8 cellular contexts compared by ENCODE assay signal in genomic region chr19:11849264-11849615, GRCh38. TPM values are rescaled to one million over a fixed set of nuclear protein-coding genes. Genes with fewer than 3 reads are reported as not detected.
DNase-seq lines count a peak whose midpoint lies in the region; ATAC-seq, FAIRE-seq and TF ChIP-seq lines count a peak whose summit lies in the region.

No MANE protein-coding gene starts in this region.

- 7 to 13% methylated on average over 8 of the region's 8 CpGs for WGBS in aorta, 2 donors

- peak overlapping the region; percentile 82 for H3K9ac ChIP-seq in Karpas-422 (ENCODE audit: low read length)

- peaks cover 19% of the 10 kb centered on the region for H3K4me1 ChIP-seq in Karpas-422 (ENCODE audit: low read length)
- H3K4me1 ChIP-seq in mucosa of descending colon (ENCODE audit: low read depth) = peaks cover 7% of the 10 kb centered on the region
- H3K4me1 ChIP-seq in aorta (ENCODE audit: control insufficient read depth in 1 of 2, insufficient read depth in 2 of 2, low read length in 2 of 2) = no peaks in the 10 kb centered on the region

- intact Hi-C loops in mucosa of descending colon (cut with DNase I, micrococcal nuclease) = no loop called here
- intact Hi-C loops in aorta (cut with DNase I) = no loop called here

- H2AFZ ChIP-seq in Karpas-422 (ENCODE audit: low read length) = peak overlapping the region; percentile 99; the same call in 1 of the 2 replicates

- H3K27me3 ChIP-seq in Karpas-422 (ENCODE audit: low read length) (no peaks in the 10 kb centered on the region), bronchial epithelial cell (ENCODE audit: control insufficient read depth, insufficient read depth, low read length) (no peaks in the 10 kb centered on the region), aorta (ENCODE audit: control insufficient read depth in 1 of 2, insufficient read depth in 2 of 2, low read length in 1 of 2) (no peaks in the 10 kb centered on the region)

- ATAC-seq in GM18873 (IDR thresholded peaks at IDR 0.05; ENCODE audit: low FRiP score, unreplicated experiment) = peak; percentile 28
- peak; percentile 26 for ATAC-seq in mucosa of descending colon
- ATAC-seq in aorta (ENCODE audit: low FRiP score) = no peak

- H4K20me1 ChIP-seq in Karpas-422 (ENCODE audit: insufficient read depth, low read depth, low read length) = no peaks in the 10 kb centered on the region

- H3K4me2 ChIP-seq in Karpas-422 (ENCODE audit: low read depth, low read length, poor library complexity, severe bottlenecking) = peak overlapping the region; percentile 95

- H3K79me2 ChIP-seq in Karpas-422 (ENCODE audit: low read length) = peaks cover 49% of the 10 kb centered on the region

- H3K9me2 ChIP-seq in Karpas-422 (replicated peaks; ENCODE audit: insufficient read depth, low read length) = no peaks in the 10 kb centered on the region

- H3K9me3 ChIP-seq in Karpas-422 (ENCODE audit: low read length) (peaks cover 6% of the 10 kb centered on the region; the same call in 1 of the 2 replicates), mucosa of descending colon (no peaks in the 10 kb centered on the region), aorta (ENCODE audit: control insufficient read depth, low read length) (peaks cover 3% of the 10 kb centered on the region)

- FAIRE-seq in bronchial epithelial cell (lab: Jason Lieb, UNC) = no peak

- H3K4me3 ChIP-seq in Karpas-422 (ENCODE audit: low read length) = peak overlapping the region; percentile 84
- peak overlapping the region; percentile 32 for H3K4me3 ChIP-seq in bronchial epithelial cell (ENCODE audit: low read depth, low read length)
- H3K4me3 ChIP-seq in mucosa of descending colon = peak overlapping the region; percentile 22
- H3K4me3 ChIP-seq in aorta (ENCODE audit: low read length in 2 of 2) = peak overlapping the region; percentile 8 to 54

- TF ChIP-seq CTCF in bronchial epithelial cell (IDR thresholded peaks at IDR 0.05; ENCODE audit: insufficient read depth, low read length, severe bottlenecking) (no peak), mucosa of descending colon (IDR thresholded peaks at IDR 0.05) (no peak)

- H3K36me3 ChIP-seq in Karpas-422 (ENCODE audit: insufficient read depth, low read length) = peaks cover 32% of the 10 kb centered on the region
- no peaks in the 10 kb centered on the region for H3K36me3 ChIP-seq in bronchial epithelial cell (ENCODE audit: control insufficient read depth, insufficient read depth, low read length)
- H3K36me3 ChIP-seq in mucosa of descending colon (ENCODE audit: low read depth) = no peaks in the 10 kb centered on the region
- H3K36me3 ChIP-seq in aorta (ENCODE audit: control insufficient read depth in 1 of 2, insufficient read depth in 2 of 2, low read length in 1 of 2) = no peaks in the 10 kb centered on the region

- H3K27ac ChIP-seq in Karpas-422 (ENCODE audit: low read length) (0 out of 2 replicates have a peak overlapping the region, but pooled peaks have one; percentile 26), aorta (ENCODE audit: low read depth in 1 of 2, low read length in 2 of 2) (no peak overlapping the region)

- DNase-seq in Karpas-422 = peak; percentile 82
- DNase-seq in bronchial epithelial cell (ENCODE audit: low read depth) = no peak
- DNase-seq in mucosa of descending colon = no peak
- DNase-seq in aorta = no peak
- DNase-seq in stimulated activated CD8-positive, alpha-beta memory T cell treated with anti-CD3 and anti-CD28 coated beads, Interleukin-4, amount 100 ng/mL, for 48 hours = no peak
- no peak for DNase-seq in NCI-H2107 treated with DMSO at 0.1 percent for 48 hours (lab: John Stamatoyannopoulos, UW; ENCODE audit: unreplicated experiment)
- DNase-seq in iPS-NIHi7 (ENCODE audit: extremely low spot score) = no peak

RNA-seq across cellular contexts. Expression of gene ZNF439, which starts 0.7 kb away (rescaled TPM):
- total RNA-seq in Karpas-422 (2014; rRNA removed; shearing (Covaris generic); ENCODE audit: low replicate concordance) = 16.5 and 19.4 TPM in 2 replicates
- 0.53 and 1.7 TPM in 2 replicates for total RNA-seq in bronchial epithelial cell
- total RNA-seq in mucosa of descending colon = 10 to 100 TPM in 1 of 3 donors, 1 to 10 TPM in 2; 8.9 to 11.2 (median 9.6) TPM
- 10 to 100 TPM in 1 of 2 donors, 1 to 10 TPM in 1; 9.4 to 13.3 TPM for total RNA-seq in aorta
- polyA plus RNA-seq in aorta = 10 to 100 TPM in 1 of 2 donors, 1 to 10 TPM in 1; 6.3 to 11.7 TPM

RNA-seq across cellular contexts. Expression of gene ZNF440, which starts 35.2 kb away (rescaled TPM):
- 19.2 and 19.6 TPM in 2 replicates for total RNA-seq in Karpas-422 (2014; rRNA removed; shearing (Covaris generic); ENCODE audit: low replicate concordance)
- total RNA-seq in bronchial epithelial cell (9.0 and 11.3 TPM in 2 replicates), mucosa of descending colon (10 to 100 TPM; 31.9 to 36.9 (median 36.4) TPM), aorta (10 to 100 TPM; 12.7 to 16.1 TPM)
- 1 to 10 TPM; 3.1 to 5.5 TPM for polyA plus RNA-seq in aorta

RNA-seq across cellular contexts. Expression of gene ZNF69, which starts 38.3 kb away (rescaled TPM):
- 6.6 and 12.9 TPM in 2 replicates for total RNA-seq in Karpas-422 (2014; rRNA removed; shearing (Covaris generic); ENCODE audit: low replicate concordance)
- total RNA-seq in bronchial epithelial cell (under 0.01 and 0.26 TPM in 2 replicates), mucosa of descending colon (10 to 100 TPM; 15.7 to 30.5 (median 23.4) TPM), aorta (10 to 100 TPM in 1 of 2 donors, 1 to 10 TPM in 1; 8.1 to 10.8 TPM)
- polyA plus RNA-seq in aorta = 1 to 10 TPM; 1.3 to 6.5 TPM

RNA-seq across cellular contexts. Expression of gene ZNF491, which starts 50.9 kb away (rescaled TPM):
- 2.2 and 3.1 TPM in 2 replicates for total RNA-seq in Karpas-422 (2014; rRNA removed; shearing (Covaris generic); ENCODE audit: low replicate concordance)
- 0.26 and 0.64 TPM in 2 replicates for total RNA-seq in bronchial epithelial cell
- total RNA-seq in mucosa of descending colon = 1 to 10 TPM; 1.9 to 4.3 (median 2.8) TPM
- total RNA-seq in aorta = 1 to 10 TPM; 3.1 to 4.8 TPM
- polyA plus RNA-seq in aorta = 1 to 10 TPM in 1 of 2 donors, under 1 TPM in 1; 0.50 to 2.0 TPM

Comparison
In these comparisons a context has a peak if more than half of its experiments do, and no peak if none do; other contexts are left out.
1. H3K4me3 ChIP-seq: peak in every context shown above with its lines; median percentile 84 in Karpas-422; 32 in bronchial epithelial cell; 31 in aorta; 22 in mucosa of descending colon.